ENCODE assay signal across 13 cellular contexts in the genomic region with DNA sequence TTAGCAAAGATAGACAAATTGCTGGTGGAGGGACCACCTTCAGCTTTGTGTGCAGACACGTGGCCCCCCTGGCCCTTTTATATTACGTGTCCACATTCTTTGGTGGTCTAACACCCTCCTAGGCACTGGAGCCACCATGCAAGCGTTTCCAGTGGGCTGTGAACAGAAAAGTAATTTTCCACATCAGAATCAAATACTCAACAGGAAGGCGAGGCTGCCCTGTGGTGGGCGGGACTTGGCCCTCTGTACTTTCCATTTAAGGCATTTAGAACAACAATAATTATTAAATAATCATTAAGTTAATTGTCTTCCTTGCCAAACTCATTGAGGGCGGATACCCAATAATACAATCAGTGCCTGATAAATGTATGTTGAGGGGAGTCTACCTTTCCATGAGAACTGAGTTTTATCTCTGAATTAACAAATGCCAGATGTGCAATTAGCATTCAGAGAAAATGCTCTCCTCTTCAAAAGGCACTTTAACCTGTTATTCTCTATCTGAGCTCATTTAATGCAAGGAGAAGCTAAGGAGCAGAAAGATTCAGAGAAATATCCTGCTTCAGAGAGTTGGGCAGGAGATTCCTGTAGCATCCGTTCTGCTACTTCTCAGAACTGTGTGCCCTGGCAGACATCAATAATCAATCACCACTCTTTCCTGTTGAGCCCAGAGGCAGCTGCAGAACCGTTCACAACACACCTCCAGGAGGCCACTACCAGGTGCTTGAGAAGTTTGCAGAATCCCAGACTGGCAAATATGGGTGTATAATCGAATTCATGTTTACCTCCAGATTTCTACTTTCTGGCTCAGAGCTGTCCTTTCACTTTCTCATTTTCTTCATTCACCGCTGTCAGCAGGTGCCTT.
A peak's percentile ranks its signal among the peaks of the same experiment; 100 is the strongest.
DNase-seq lines count a peak whose midpoint lies in the region; ATAC-seq, FAIRE-seq and TF ChIP-seq lines count a peak whose summit lies in the region.
"Had no signal": no experiment of that assay in that cellular context is flagged by ENCODE, and none has a peak within 500 bp of the region (broad histone marks: within the 10 kb centered on the region; RNA-seq: fewer than 3 reads in every experiment).

No MANE protein-coding gene starts in this region.

- FAIRE-seq in pancreas (lab: Jason Lieb, UNC): no peak
- FAIRE-seq: colon had no signal

- no peak overlapping the region for H2AFZ ChIP-seq in OCI-LY1 (ENCODE audit: low read length)

- H3K27me3 ChIP-seq in CD8-positive, alpha-beta memory T cell (ENCODE audit: insufficient read depth, low read length, poor library complexity, severe bottlenecking): no peaks in the 10 kb centered on the region
- H3K27me3 ChIP-seq in OCI-LY1 (ENCODE audit: insufficient read depth, low read length) (no peaks in the 10 kb centered on the region), pancreas (no peaks in the 10 kb centered on the region)
- H3K27me3 ChIP-seq: ovary had no signal

- no peak for TF ChIP-seq CTCF in OCI-LY1 (IDR thresholded peaks at IDR 0.05; ENCODE audit: low read length)
- TF ChIP-seq CTCF in pancreas (IDR thresholded peaks at IDR 0.05): no peak

- intact Hi-C loops in pancreas (cut with DNase I): no loop called here
- intact Hi-C loops in activated CD4-positive, alpha-beta T cell treated with anti-CD3 and anti-CD28 coated beads for 36 hours (cut with DNase I, micrococcal nuclease): no loop called here

- H3K9me3 ChIP-seq in CD8-positive, alpha-beta memory T cell (ENCODE audit: low read length): no peaks in the 10 kb centered on the region
- H3K9me3 ChIP-seq in OCI-LY1 (ENCODE audit: low read length) (no peaks in the 10 kb centered on the region), pancreas (no peaks in the 10 kb centered on the region)
- H3K9me3 ChIP-seq: ovary had no signal

- H3F3A ChIP-seq in OCI-LY1 (ENCODE audit: insufficient read depth, low read length): no peaks in the 10 kb centered on the region

- no peak overlapping the region for H3K4me3 ChIP-seq in CD8-positive, alpha-beta memory T cell (ENCODE audit: low read length)
- H3K4me3 ChIP-seq in OCI-LY1 (ENCODE audit: low read depth, low read length, poor library complexity, severe bottlenecking) (no peak overlapping the region), pancreas (no peak overlapping the region)
- H3K4me3 ChIP-seq: ovary had no signal

- CTCF ChIA-PET in CD8-positive, alpha-beta memory T cell (lab: Charles Lee): interaction anchor here (1.2 kb wide), 1 partner anchor 150 kb away, joined by 4 read pairs; no protein-coding TSS in a partner anchor
- CTCF ChIA-PET in activated CD4-positive, alpha-beta T cell treated with anti-CD3 and anti-CD28 coated beads for 36 hours (lab: Charles Lee): interaction anchor here (0.5 to 1.5 kb wide), 7 partner anchors 10 to 677 kb away, joined by 3 to 5 read pairs (median 3); a partner anchor contains a TSS

- peaks cover 51 to 86% (median 60%) of the 10 kb centered on the region in 3 donors for H3K4me1 Mint-ChIP-seq in CD8-positive, alpha-beta memory T cell
- peaks cover 47% of the 10 kb centered on the region for H3K4me1 Mint-ChIP-seq in activated CD4-positive, alpha-beta T cell treated with anti-CD3 and anti-CD28 coated beads for 36 hours

- H3K4me1 ChIP-seq in CD8-positive, alpha-beta memory T cell (ENCODE audit: insufficient read depth, low read length): no peaks in the 10 kb centered on the region
- H3K4me1 ChIP-seq in OCI-LY1 (ENCODE audit: insufficient read depth, low read length, severe bottlenecking) (peaks cover 15% of the 10 kb centered on the region), pancreas (peaks cover 9 to 26% (median 10%) of the 10 kb centered on the region in 3 donors)

- no peak overlapping the region for H3K4me3 Mint-ChIP-seq in CD8-positive, alpha-beta memory T cell
- no peak overlapping the region for H3K4me3 Mint-ChIP-seq in activated CD4-positive, alpha-beta T cell treated with anti-CD3 and anti-CD28 coated beads for 36 hours
- H3K4me3 Mint-ChIP-seq: activated T-cell treated with anti-CD3 and anti-CD28 coated beads, Interleukin-2, amount 50 U/mL, for 72 hours had no signal

- peak in 3 of 4 donors; percentile 15 to 20 (median 19) for ATAC-seq in pancreas
- ATAC-seq in HG03196 (IDR thresholded peaks at IDR 0.05; ENCODE audit: unreplicated experiment): no peak
- no peak for ATAC-seq in GM21786 (IDR thresholded peaks at IDR 0.05; ENCODE audit: unreplicated experiment)
- no peak for ATAC-seq in activated CD4-positive, alpha-beta T cell treated with anti-CD3 and anti-CD28 coated beads for 36 hours
- ATAC-seq: activated T-cell treated with anti-CD3 and anti-CD28 coated beads, Interleukin-2, amount 50 U/mL, for 72 hours had no signal

- H3K27ac ChIP-seq in CD8-positive, alpha-beta memory T cell (ENCODE audit: low read depth, low read length): no peak overlapping the region
- H3K27ac ChIP-seq in OCI-LY1 (ENCODE audit: low read depth, low read length, poor library complexity, severe bottlenecking) (peak overlapping the region; percentile 33), epithelial cell of prostate (peak overlapping the region; percentile 72), pancreas (peak overlapping the region in 3 of 4 donors; percentile 8 to 48 (median 28))
- H3K27ac ChIP-seq: KMS-11, ovary had no signal

- no peaks in the 10 kb centered on the region for H3K27me3 Mint-ChIP-seq in CD8-positive, alpha-beta memory T cell
- no peaks in the 10 kb centered on the region for H3K27me3 Mint-ChIP-seq in activated CD4-positive, alpha-beta T cell treated with anti-CD3 and anti-CD28 coated beads for 36 hours

- H3K9ac ChIP-seq in OCI-LY1 (ENCODE audit: low read length): no peak overlapping the region
- H3K9ac ChIP-seq: KMS-11 had no signal

- H3K9me2 ChIP-seq in OCI-LY1 (ENCODE audit: low read depth, low read length): no peaks in the 10 kb centered on the region

- no peak for DNase-seq in CD8-positive, alpha-beta memory T cell
- DNase-seq in epithelial cell of prostate (ENCODE audit: low read depth, low spot score) (no peak), pancreas (peak in 1 of 6 donors; percentile 46), AML-193 (lab: John Stamatoyannopoulos, UW) (no peak)
- DNase-seq in activated CD4-positive, alpha-beta T cell treated with anti-CD3 and anti-CD28 coated beads for 36 hours: no peak
- DNase-seq: activated T-cell treated with anti-CD3 and anti-CD28 coated beads, Interleukin-2, amount 50 U/mL, for 72 hours; NCI-H526; ovary had no signal

- H4K20me1 ChIP-seq in OCI-LY1 (ENCODE audit: insufficient read depth, low read length): no peaks in the 10 kb centered on the region

- peak overlapping the region; percentile 17 to 94 (median 75) for H3K27ac Mint-ChIP-seq in CD8-positive, alpha-beta memory T cell
- H3K27ac Mint-ChIP-seq in activated CD4-positive, alpha-beta T cell treated with anti-CD3 and anti-CD28 coated beads for 36 hours: no peak overlapping the region
- H3K27ac Mint-ChIP-seq: activated T-cell treated with anti-CD3 and anti-CD28 coated beads, Interleukin-2, amount 50 U/mL, for 72 hours had no signal

- no peak overlapping the region for H3K4me2 ChIP-seq in OCI-LY1 (ENCODE audit: low read length)
- H3K4me2 ChIP-seq: KMS-11 had no signal

- H3K36me3 ChIP-seq in CD8-positive, alpha-beta memory T cell (ENCODE audit: insufficient read depth, low read length): no peaks in the 10 kb centered on the region
- H3K36me3 ChIP-seq in OCI-LY1 (ENCODE audit: insufficient read depth, low read length) (peaks cover 10% of the 10 kb centered on the region; the same call in 1 of the 2 replicates), pancreas (no peaks in the 10 kb centered on the region)
- H3K36me3 ChIP-seq: ovary had no signal

- H3K36me3 Mint-ChIP-seq in CD8-positive, alpha-beta memory T cell: peaks cover 3 to 8% (median 4%) of the 10 kb centered on the region in 3 donors
- no peaks in the 10 kb centered on the region for H3K36me3 Mint-ChIP-seq in activated CD4-positive, alpha-beta T cell treated with anti-CD3 and anti-CD28 coated beads for 36 hours (ENCODE audit: low read depth)

- POLR2A ChIA-PET in CD8-positive, alpha-beta memory T cell (lab: Charles Lee): no interaction called here
- POLR2A ChIA-PET in activated CD4-positive, alpha-beta T cell treated with anti-CD3 and anti-CD28 coated beads for 36 hours (lab: Charles Lee): no interaction called here

- WGBS in pancreas, 2 donors: 61 to 63% methylated on average over 10 of the region's 10 CpGs

- H3K79me2 ChIP-seq in OCI-LY1 (ENCODE audit: insufficient read depth, low read length): peaks cover 10% of the 10 kb centered on the region; the same call in 1 of the 2 replicates

- no peaks in the 10 kb centered on the region for H3K9me3 Mint-ChIP-seq in CD8-positive, alpha-beta memory T cell
- H3K9me3 Mint-ChIP-seq in activated CD4-positive, alpha-beta T cell treated with anti-CD3 and anti-CD28 coated beads for 36 hours (ENCODE audit: low read depth): no peaks in the 10 kb centered on the region
- H3K9me3 Mint-ChIP-seq: activated T-cell treated with anti-CD3 and anti-CD28 coated beads, Interleukin-2, amount 50 U/mL, for 72 hours had no signal

Comparison
In these comparisons a context has a peak if more than half of its experiments do, and no peak if none do; other contexts are left out.
1. ATAC-seq: peak in pancreas (3 of 4); none in HG03196 (single experiment), GM21786 (single experiment) and activated CD4-positive, alpha-beta T cell treated with anti-CD3 and anti-CD28 coated beads for 36 hours (single experiment).